In genomic region chr21:42632336-42632751, GRCh38 we compare ENCODE assay signal across 21 cellular contexts. TPM values are rescaled to one million over a fixed set of nuclear protein-coding genes. Genes with fewer than 3 reads are reported as not detected.
DNase-seq lines count a peak whose midpoint lies in the region; ATAC-seq and TF ChIP-seq lines count a peak whose summit lies in the region.
"Had no signal": no experiment of that assay in that cellular context is flagged by ENCODE, and none has a peak within 500 bp of the region (broad histone marks: within the 10 kb centered on the region; RNA-seq: fewer than 3 reads in every experiment).

No MANE protein-coding gene starts in this region.

- TF ChIP-seq CTCF in KMS-11 (conservative IDR thresholded peaks at IDR 0.05; ENCODE audit: low read depth, low read length) (0 out of 2 replicates have a peak, but pooled peaks have one; percentile 18), WERI-Rb-1 (IDR thresholded peaks at IDR 0.05; ENCODE audit: low read depth, low read length) (0 out of 2 replicates have a peak, but pooled peaks have one; percentile 14), lower lobe of right lung (IDR thresholded peaks at IDR 0.05) (no peak), suprapubic skin (IDR thresholded peaks at IDR 0.05) (no peak), chondrocyte (IDR thresholded peaks at IDR 0.05) (no peak), PC-3 (conservative IDR thresholded peaks at IDR 0.05; ENCODE audit: low read depth, low read length) (no peak)

- POLR2A ChIA-PET in PC-3 (lab: Charles Lee; ENCODE audit: unreplicated experiment) = no interaction called here

- no peaks in the 10 kb centered on the region for H3K4me1 ChIP-seq in KMS-11 (ENCODE audit: low read depth, poor library complexity, severe bottlenecking)
- H3K4me1 ChIP-seq in lower lobe of right lung = peaks cover 12% of the 10 kb centered on the region
- peaks cover 10% of the 10 kb centered on the region for H3K4me1 ChIP-seq in suprapubic skin
- no peaks in the 10 kb centered on the region for H3K4me1 ChIP-seq in PC-3 (ENCODE audit: insufficient read depth, low read length)
- H3K4me1 ChIP-seq: BLaER1 treated with 17β-estradiol and CSF1 and Interleukin-3, amounts not matched to agents 10 nM and 100 nM; SJSA1 had no signal

- no peaks in the 10 kb centered on the region for H3K4me1 Mint-ChIP-seq in chondrocyte (ENCODE audit: low read depth)
- H3K4me1 Mint-ChIP-seq: CD8-positive, alpha-beta memory T cell had no signal

- H3K36me3 Mint-ChIP-seq in chondrocyte (ENCODE audit: low read depth) = no peaks in the 10 kb centered on the region
- H3K36me3 Mint-ChIP-seq: CD8-positive, alpha-beta memory T cell had no signal

- H3K9me3 ChIP-seq in WERI-Rb-1 (ENCODE audit: severe bottlenecking) = no peaks in the 10 kb centered on the region
- H3K9me3 ChIP-seq in lower lobe of right lung = no peaks in the 10 kb centered on the region
- H3K9me3 ChIP-seq in suprapubic skin = no peaks in the 10 kb centered on the region
- H3K9me3 ChIP-seq in PC-3 (ENCODE audit: low read length) = no peaks in the 10 kb centered on the region
- H3K9me3 ChIP-seq: BLaER1 treated with 17β-estradiol and CSF1 and Interleukin-3, amounts not matched to agents 10 nM and 100 nM; SJSA1 had no signal

- H3K9me3 Mint-ChIP-seq in chondrocyte (ENCODE audit: low read depth) = no peaks in the 10 kb centered on the region
- H3K9me3 Mint-ChIP-seq: CD8-positive, alpha-beta memory T cell had no signal

- H3K27ac ChIP-seq in KMS-11 (no peak overlapping the region), WERI-Rb-1 (no peak overlapping the region), lower lobe of right lung (no peak overlapping the region), suprapubic skin (no peak overlapping the region), PC-3 (ENCODE audit: low read length) (no peak overlapping the region)
- H3K27ac ChIP-seq: BLaER1 treated with 17β-estradiol and CSF1 and Interleukin-3, amounts not matched to agents 10 nM and 100 nM; PC-9; SJSA1 had no signal

- CTCF ChIA-PET in PC-3 (lab: Charles Lee) = no interaction called here

- no peak overlapping the region for H3K27ac Mint-ChIP-seq in chondrocyte (ENCODE audit: unreplicated experiment)
- H3K27ac Mint-ChIP-seq: CD8-positive, alpha-beta memory T cell; HFFc6 had no signal

- DNase-seq in WERI-Rb-1 = no peak
- peak; percentile 36 for DNase-seq in lower lobe of right lung
- DNase-seq in suprapubic skin (ENCODE audit: low spot score in 2 of 2) = peak; percentile 52 to 74
- DNase-seq in chondrocyte (ENCODE audit: low spot score) = no peak
- no peak for DNase-seq in PC-3
- no peak for DNase-seq in UCSD-AML1 (lab: John Stamatoyannopoulos, UW; ENCODE audit: unreplicated experiment)
- DNase-seq: DMS53, EL, HFFc6, NCI-H1048, NCI-H1436, NCI-H1930, NCI-H345, NCI-H526, PC-9 had no signal

- H3K9me2 ChIP-seq in PC-3 (replicated peaks; ENCODE audit: low read length) = no peaks in the 10 kb centered on the region

- WGBS in suprapubic skin = 95% methylated on average over 12 of the region's 12 CpGs

- H3K27me3 ChIP-seq in KMS-11 (ENCODE audit: insufficient read depth, low read depth) (peaks cover 55% of the 10 kb centered on the region), WERI-Rb-1 (ENCODE audit: insufficient read depth, low read depth, severe bottlenecking) (no peaks in the 10 kb centered on the region), lower lobe of right lung (ENCODE audit: low read depth) (peaks cover 6% of the 10 kb centered on the region), suprapubic skin (peaks cover 11% of the 10 kb centered on the region), PC-3 (ENCODE audit: low read length) (peaks cover 13% of the 10 kb centered on the region; the same call in 1 of the 2 replicates)
- H3K27me3 ChIP-seq: BLaER1 treated with 17β-estradiol and CSF1 and Interleukin-3, amounts not matched to agents 10 nM and 100 nM had no signal

- no peak overlapping the region for H3K4me3 ChIP-seq in KMS-11 (IDR thresholded peaks at IDR 0.05; ENCODE audit: insufficient read depth, low read depth, low read length)
- H3K4me3 ChIP-seq in WERI-Rb-1 (ENCODE audit: low read depth, low read length) = no peak overlapping the region
- no peak overlapping the region for H3K4me3 ChIP-seq in lower lobe of right lung
- H3K4me3 ChIP-seq in suprapubic skin = no peak overlapping the region
- H3K4me3 ChIP-seq in PC-3 (ENCODE audit: low read length) = no peak overlapping the region
- H3K4me3 ChIP-seq: BLaER1 treated with 17β-estradiol and CSF1 and Interleukin-3, amounts not matched to agents 10 nM and 100 nM; GM12878; PC-9; SJSA1 had no signal

- TF ChIP-seq EP300 in suprapubic skin (IDR thresholded peaks at IDR 0.05) = no peak

- H3K4me2 ChIP-seq in KMS-11 = no peak overlapping the region
- no peak overlapping the region for H3K4me2 ChIP-seq in PC-3 (ENCODE audit: low read length)
- H3K4me2 ChIP-seq: BLaER1 treated with 17β-estradiol and CSF1 and Interleukin-3, amounts not matched to agents 10 nM and 100 nM; PC-9 had no signal

- no peak overlapping the region for H2AFZ ChIP-seq in KMS-11 (ENCODE audit: low read depth)
- H2AFZ ChIP-seq in PC-3 (ENCODE audit: low read length) = no peak overlapping the region
- H2AFZ ChIP-seq: PC-9 had no signal

- H3K9ac ChIP-seq in KMS-11 (no peak overlapping the region), PC-3 (ENCODE audit: low read length) (no peak overlapping the region)
- H3K9ac ChIP-seq: BLaER1 treated with 17β-estradiol and CSF1 and Interleukin-3, amounts not matched to agents 10 nM and 100 nM had no signal

- H3K27me3 Mint-ChIP-seq in chondrocyte (ENCODE audit: low read depth) = peaks cover 9% of the 10 kb centered on the region

- H3K79me2 ChIP-seq in KMS-11 (ENCODE audit: insufficient read depth, low read depth) (no peaks in the 10 kb centered on the region), PC-3 (ENCODE audit: low read length) (no peaks in the 10 kb centered on the region)

- BruUV-seq in PC-3 (replicated peaks; lab: Mats Ljungman, UMichigan) = no TSS peak

- intact Hi-C loops in lower lobe of right lung (cut with DNase I) (no loop called here), PC-3 (cut with micrococcal nuclease) (no loop called here)

- no peaks in the 10 kb centered on the region for H3K36me3 ChIP-seq in KMS-11 (ENCODE audit: insufficient read depth)
- no peaks in the 10 kb centered on the region for H3K36me3 ChIP-seq in WERI-Rb-1
- no peaks in the 10 kb centered on the region for H3K36me3 ChIP-seq in lower lobe of right lung
- H3K36me3 ChIP-seq in suprapubic skin = no peaks in the 10 kb centered on the region
- H3K36me3 ChIP-seq in PC-3 (ENCODE audit: low read depth, low read length) = no peaks in the 10 kb centered on the region
- H3K36me3 ChIP-seq: BLaER1 treated with 17β-estradiol and CSF1 and Interleukin-3, amounts not matched to agents 10 nM and 100 nM; SJSA1 had no signal

- no peak for ATAC-seq in lower lobe of right lung
- no peak for ATAC-seq in PC-3

- H3F3A ChIP-seq in PC-3 (ENCODE audit: low read length, unreplicated experiment) = no peaks in the 10 kb centered on the region

- no peak for TF ChIP-seq POLR2A in suprapubic skin (IDR thresholded peaks at IDR 0.05)

- H3K4me3 Mint-ChIP-seq in chondrocyte (ENCODE audit: unreplicated experiment) = no peak overlapping the region
- H3K4me3 Mint-ChIP-seq: CD8-positive, alpha-beta memory T cell; HFFc6 had no signal

- H4K20me1 ChIP-seq in KMS-11 (ENCODE audit: insufficient read depth) (no peaks in the 10 kb centered on the region), PC-3 (ENCODE audit: low read length) (no peaks in the 10 kb centered on the region)

RNA-seq across cellular contexts. Expression of gene PDE9A, which starts 21.1 kb away (rescaled TPM):
- total RNA-seq in lower lobe of right lung (12.8 TPM), suprapubic skin (10 to 100 TPM in 1 of 4 donors, 1 to 10 TPM in 3; 4.5 to 12.0 (median 7.1) TPM), chondrocyte (0.60 to 1.2 TPM (median 1.1 TPM) in 3 replicates), PC-3 (2014; rRNA removed) (0.33 and 1.3 TPM in 2 replicates)
- total RNA-seq: HFFc6, MCF 10A had no signal

Comparison
In these comparisons a context has a peak if more than half of its experiments do, and no peak if none do; other contexts are left out.
1. CTCF ChIP-seq: peak in KMS-11 (single experiment) and WERI-Rb-1 (single experiment); none in lower lobe of right lung (single experiment), suprapubic skin (0 of 2), chondrocyte (single experiment) and PC-3 (single experiment).
2. DNase-seq: peak in lower lobe of right lung (single experiment) and suprapubic skin (2 of 2); none in WERI-Rb-1 (single experiment), chondrocyte (single experiment), PC-3 (single experiment) and UCSD-AML1 (single experiment).